8 cellular contexts compared by ENCODE assay signal in the genomic region with DNA sequence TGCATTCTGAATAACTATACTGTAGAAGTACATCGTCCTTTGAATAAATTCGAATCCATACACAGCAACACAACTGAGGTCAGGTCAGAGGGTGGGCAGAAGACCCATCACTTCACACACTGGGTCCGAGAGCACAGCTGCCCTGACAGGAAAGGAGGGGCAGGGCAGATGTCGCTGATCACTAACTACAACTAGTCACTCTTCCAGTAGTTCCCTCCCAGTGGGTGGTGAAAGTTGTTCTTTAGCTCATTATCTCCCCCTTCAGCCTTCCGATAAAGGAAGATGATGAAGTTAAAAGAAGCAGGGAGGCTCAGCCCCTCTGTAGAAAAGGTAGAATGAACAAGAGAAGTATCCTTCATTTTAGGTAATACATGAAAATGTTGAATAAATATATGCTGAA.
DNase-seq lines count a peak whose midpoint lies in the region; ATAC-seq lines count a peak whose summit lies in the region.

No MANE protein-coding gene starts in this region.

- peak; percentile 36 for ATAC-seq in GM19043 (IDR thresholded peaks at IDR 0.05; ENCODE audit: low read depth, unreplicated experiment)
- ATAC-seq in activated CD4-positive, CD25-positive, alpha-beta regulatory T cell treated with anti-CD3 and anti-CD28 coated beads, Interleukin-2, amount 50 U/mL, for 24 hours, result peak; percentile 66 to 67

- DNase-seq in ecto neural progenitor cell (ENCODE audit: low spot score), result peak; percentile 49
- peak; percentile 33 to 44 for DNase-seq in stimulated activated CD4-positive, alpha-beta T cell treated with anti-CD3 and anti-CD28 coated beads, Interleukin-1b, Interleukin-23, amount 100 ng/mL, for 4 hours (ENCODE audit: low read depth in 2 of 2)
- no peak for DNase-seq in mesenteric fat pad (ENCODE audit: low spot score)
- DNase-seq in NCI-H2171 treated with DMSO at 0.1 percent for 48 hours (lab: John Stamatoyannopoulos, UW), result no peak
- no peak for DNase-seq in NCI-H510A (lab: John Stamatoyannopoulos, UW)
- DNase-seq in COR-L47 (lab: John Stamatoyannopoulos, UW), result no peak

Comparison
In these comparisons a context has a peak if more than half of its experiments do, and no peak if none do; other contexts are left out.
1. DNase-seq: peak in ecto neural progenitor cell (single experiment) and stimulated activated CD4-positive, alpha-beta T cell treated with anti-CD3 and anti-CD28 coated beads, Interleukin-1b, Interleukin-23, amount 100 ng/mL, for 4 hours (2 of 2); none in mesenteric fat pad (single experiment), NCI-H2171 treated with DMSO at 0.1 percent for 48 hours (single experiment), NCI-H510A (single experiment) and COR-L47 (single experiment).